ENCODE assay signal across 18 cellular contexts in genomic region chr10:23869548-23869947, GRCh38.
A peak's percentile ranks its signal among the peaks of the same experiment; 100 is the strongest.
DNase-seq lines count a peak whose midpoint lies in the region; ATAC-seq, FAIRE-seq and TF ChIP-seq lines count a peak whose summit lies in the region.
"Had no signal": no experiment of that assay in that cellular context is flagged by ENCODE, and none has a peak within 500 bp of the region (broad histone marks: within the 10 kb centered on the region; RNA-seq: fewer than 3 reads in every experiment).

No MANE protein-coding gene starts in this region.

- no peaks in the 10 kb centered on the region for H3K36me3 ChIP-seq in pancreas

- H3K27me3 ChIP-seq in pancreas = no peaks in the 10 kb centered on the region

- H3K4me1 ChIP-seq in pancreas = peaks cover 8 to 12% (median 10%) of the 10 kb centered on the region in 3 donors
- H3K4me1 ChIP-seq: Caco-2 had no signal

- H3K4me3 ChIP-seq in pancreas = no peak overlapping the region
- H3K4me3 ChIP-seq: GM23338 had no signal

- ATAC-seq in pancreas (peak; percentile 69 to 82 (median 72)), GM18519 (IDR thresholded peaks at IDR 0.05; ENCODE audit: low FRiP score, unreplicated experiment) (no peak)
- ATAC-seq: GM23338 had no signal

- FAIRE-seq in pancreas (lab: Jason Lieb, UNC) = no peak
- no peak for FAIRE-seq in HTR-8/SVneo (lab: Jason Lieb, UNC)
- FAIRE-seq: D721Med, H54 had no signal

- H3K27ac ChIP-seq in VCaP (peak overlapping the region; percentile 95), pancreas (peak overlapping the region in 1 of 4 donors; percentile 14)

- intact Hi-C loops in pancreas (cut with DNase I) = no loop called here

- TF ChIP-seq CTCF in VCaP (conservative IDR thresholded peaks at IDR 0.05) = no peak
- TF ChIP-seq CTCF in pancreas (IDR thresholded peaks at IDR 0.05) = no peak

- DNase-seq in NCI-H82 (lab: John Stamatoyannopoulos, UW) (peak; percentile 0), NCI-H82 treated with DMSO at 0.1 percent for 48 hours (lab: John Stamatoyannopoulos, UW; ENCODE audit: unreplicated experiment) (no peak), DMS53 (lab: John Stamatoyannopoulos, UW) (peak; percentile 74), pancreas (peak in 1 of 6 donors; percentile 22), NK-92 (lab: John Stamatoyannopoulos, UW; ENCODE audit: unreplicated experiment) (no peak), HTR-8/SVneo (ENCODE audit: insufficient read length, low spot score) (no peak)
- DNase-seq: 8988T; C1 segment of cervical spinal cord; Caco-2; CD4-positive, alpha-beta T cell; DMS79 treated with DMSO at 0.1 percent for 48 hours; GF-D8; HCEC 1CT had no signal

- 12 to 16% methylated on average over 7 of the region's 7 CpGs for WGBS in pancreas, 2 donors

- H3K9me3 ChIP-seq in pancreas = no peaks in the 10 kb centered on the region
- H3K9me3 ChIP-seq: Caco-2 had no signal

Comparison
In these comparisons a context has a peak if more than half of its experiments do, and no peak if none do; other contexts are left out.
1. DNase-seq: peak in NCI-H82 (single experiment) and DMS53 (single experiment); none in NCI-H82 treated with DMSO at 0.1 percent for 48 hours (single experiment), NK-92 (single experiment) and HTR-8/SVneo (single experiment).